ENCODE assay signal across 8 cellular contexts in the genomic region with DNA sequence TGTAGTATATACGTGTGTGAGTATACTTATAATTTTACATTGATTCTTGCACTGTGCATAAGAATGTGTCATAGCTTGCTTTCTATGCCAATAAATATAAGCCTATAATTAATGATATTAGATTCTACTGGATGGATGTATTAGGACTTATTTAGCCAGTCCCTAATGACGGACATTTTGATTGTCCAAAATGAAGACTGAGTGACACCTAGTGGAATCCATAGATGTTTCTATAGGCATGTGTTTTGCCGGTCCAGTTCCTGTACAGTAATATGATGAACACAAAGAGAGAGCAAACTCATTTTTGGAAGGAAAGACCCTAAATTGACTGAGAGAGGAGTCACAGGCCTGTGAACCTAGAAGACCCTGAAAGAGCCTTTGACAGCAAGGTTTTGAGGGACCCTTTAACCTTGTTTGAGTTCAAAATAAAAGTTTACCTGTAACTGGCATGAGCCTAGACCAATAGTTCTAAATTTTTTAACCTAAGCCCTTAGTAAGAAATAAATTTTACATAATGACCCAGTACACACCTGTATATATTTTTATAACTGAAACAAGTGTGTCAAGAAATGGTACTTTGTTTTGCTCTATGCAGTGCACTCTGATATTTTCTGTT. TPM values are rescaled to one million over a fixed set of nuclear protein-coding genes. Genes with fewer than 3 reads are reported as not detected.
DNase-seq lines count a peak whose midpoint lies in the region; ATAC-seq, FAIRE-seq and TF ChIP-seq lines count a peak whose summit lies in the region.

No MANE protein-coding gene starts in this region.

- TF ChIP-seq CTCF in CD4-positive, alpha-beta T cell (IDR thresholded peaks at IDR 0.05): peak; percentile 24
- TF ChIP-seq CTCF in ascending aorta (IDR thresholded peaks at IDR 0.05) (peak in 2 of 3 experiments; percentile 3 to 35), neural progenitor cell (IDR thresholded peaks at IDR 0.05) (peak; percentile 46)

- no peaks in the 10 kb centered on the region for H3K36me3 Mint-ChIP-seq in CD4-positive, alpha-beta T cell (ENCODE audit: low read depth)
- peaks cover 12% of the 10 kb centered on the region for H3K36me3 Mint-ChIP-seq in neural progenitor cell
- H3K36me3 Mint-ChIP-seq in naive thymus-derived CD8-positive, alpha-beta T cell: no peaks in the 10 kb centered on the region

- DNase-seq in CD4-positive, alpha-beta T cell: no peak
- DNase-seq in GM19239 (ENCODE audit: insufficient read length, low spot score) (no peak), HuH-7 (ENCODE audit: low spot score) (peak; percentile 42), ascending aorta (ENCODE audit: low spot score in 2 of 2) (no peak), neural progenitor cell (ENCODE audit: low spot score) (peak; percentile 23), germinal center (ENCODE audit: low spot score) (no peak)
- no peak for DNase-seq in naive thymus-derived CD8-positive, alpha-beta T cell

- H3K4me1 Mint-ChIP-seq in CD4-positive, alpha-beta T cell (ENCODE audit: low read depth): peaks cover 18% of the 10 kb centered on the region
- no peaks in the 10 kb centered on the region for H3K4me1 Mint-ChIP-seq in neural progenitor cell
- peaks cover 9 to 23% (median 13%) of the 10 kb centered on the region in 4 donors for H3K4me1 Mint-ChIP-seq in naive thymus-derived CD8-positive, alpha-beta T cell

- no peak overlapping the region for H3K27ac Mint-ChIP-seq in CD4-positive, alpha-beta T cell
- no peak overlapping the region for H3K27ac Mint-ChIP-seq in neural progenitor cell
- H3K27ac Mint-ChIP-seq in naive thymus-derived CD8-positive, alpha-beta T cell: no peak overlapping the region

- CTCF ChIA-PET in CD4-positive, alpha-beta T cell (lab: Charles Lee): interaction anchor here (0.5 kb wide), 1 partner anchor 581 kb away, joined by 3 read pairs; no protein-coding TSS in a partner anchor

- no peaks in the 10 kb centered on the region for H3K9me3 ChIP-seq in CD4-positive, alpha-beta T cell (ENCODE audit: control insufficient read depth, low read length)
- H3K9me3 ChIP-seq in ascending aorta (no peaks in the 10 kb centered on the region), neural progenitor cell (ENCODE audit: low read depth) (no peaks in the 10 kb centered on the region)

- H2AFZ ChIP-seq in neural progenitor cell (replicated peaks): no peak overlapping the region

- H3K36me3 ChIP-seq in ascending aorta (peaks cover 56 to 68% of the 10 kb centered on the region in 2 donors), neural progenitor cell (no peaks in the 10 kb centered on the region)

- ATAC-seq in CD4-positive, alpha-beta T cell (ENCODE audit: poor library complexity): no peak
- ATAC-seq in naive thymus-derived CD8-positive, alpha-beta T cell: no peak
- ATAC-seq in GM18505 (IDR thresholded peaks at IDR 0.05; ENCODE audit: unreplicated experiment): no peak

- FAIRE-seq in GM19239 (lab: Jason Lieb, UNC): peak; percentile 78

- no peaks in the 10 kb centered on the region for H3K9me3 Mint-ChIP-seq in CD4-positive, alpha-beta T cell
- no peaks in the 10 kb centered on the region for H3K9me3 Mint-ChIP-seq in neural progenitor cell
- no peaks in the 10 kb centered on the region for H3K9me3 Mint-ChIP-seq in naive thymus-derived CD8-positive, alpha-beta T cell

- no peaks in the 10 kb centered on the region for H3K27me3 ChIP-seq in CD4-positive, alpha-beta T cell (ENCODE audit: control insufficient read depth, insufficient read depth, low read length)
- H3K27me3 ChIP-seq in ascending aorta (no peaks in the 10 kb centered on the region), neural progenitor cell (no peaks in the 10 kb centered on the region)

- no peak overlapping the region for H3K4me3 Mint-ChIP-seq in CD4-positive, alpha-beta T cell
- H3K4me3 Mint-ChIP-seq in neural progenitor cell: no peak overlapping the region
- no peak overlapping the region for H3K4me3 Mint-ChIP-seq in naive thymus-derived CD8-positive, alpha-beta T cell

- no peaks in the 10 kb centered on the region for H3K27me3 Mint-ChIP-seq in CD4-positive, alpha-beta T cell
- peaks cover 2% of the 10 kb centered on the region for H3K27me3 Mint-ChIP-seq in neural progenitor cell (ENCODE audit: insufficient read depth, low read depth)
- peaks cover 0 to 2% (median 0%) of the 10 kb centered on the region in 5 donors for H3K27me3 Mint-ChIP-seq in naive thymus-derived CD8-positive, alpha-beta T cell

- intact Hi-C loops in CD4-positive, alpha-beta T cell (cut with DNase I, micrococcal nuclease): no loop called here
- intact Hi-C loops in ascending aorta (cut with DNase I): no loop called here

- H3K9ac ChIP-seq in neural progenitor cell: no peak overlapping the region

- POLR2A ChIA-PET in CD4-positive, alpha-beta T cell (lab: Charles Lee): no interaction called here
- POLR2A ChIA-PET in naive thymus-derived CD8-positive, alpha-beta T cell (lab: Charles Lee): no interaction called here

- H3K4me1 ChIP-seq in ascending aorta: peaks cover 0 to 3% of the 10 kb centered on the region in 2 donors
- H3K4me1 ChIP-seq in neural progenitor cell: peaks cover 10% of the 10 kb centered on the region

- H3F3A ChIP-seq in neural progenitor cell (ENCODE audit: low read depth): no peaks in the 10 kb centered on the region

- H3K27ac ChIP-seq in CD4-positive, alpha-beta T cell (ENCODE audit: low read depth, low read length): no peak overlapping the region
- H3K27ac ChIP-seq in ascending aorta (no peak overlapping the region), neural progenitor cell (no peak overlapping the region)

- TF ChIP-seq POLR2A in GM18505 (IDR thresholded peaks at IDR 0.05; ENCODE audit: borderline replicate concordance, extremely low read depth, insufficient read depth, insufficient read length): no peak

- no peaks in the 10 kb centered on the region for H3K79me2 ChIP-seq in neural progenitor cell (ENCODE audit: low read depth)

- H4K20me1 ChIP-seq in neural progenitor cell (ENCODE audit: low read depth): no peaks in the 10 kb centered on the region

- H3K4me3 ChIP-seq in ascending aorta (no peak overlapping the region), neural progenitor cell (no peak overlapping the region)

- H3K4me2 ChIP-seq in neural progenitor cell: no peak overlapping the region

RNA-seq across cellular contexts. Expression of a gene that starts 42.4 kb away (rescaled TPM):
- total RNA-seq in CD4-positive, alpha-beta T cell: 1 to 10 TPM; 2.2 to 2.5 TPM
- 2.8 TPM for total RNA-seq in ascending aorta
- 0.58 and 2.1 TPM in 2 replicates for total RNA-seq in neural progenitor cell (ENCODE audit: low replicate concordance)
- 10 to 100 TPM; 10.9 to 12.7 TPM for total RNA-seq in naive thymus-derived CD8-positive, alpha-beta T cell
- polyA plus RNA-seq in naive thymus-derived CD8-positive, alpha-beta T cell: 1 to 10 TPM; 1.8 to 4.0 (median 3.2) TPM

Comparison
In these comparisons a context has a peak if more than half of its experiments do, and no peak if none do; other contexts are left out.
1. DNase-seq: peak in HuH-7 (single experiment) and neural progenitor cell (single experiment); none in CD4-positive, alpha-beta T cell (0 of 10), GM19239 (single experiment), ascending aorta (0 of 2), naive thymus-derived CD8-positive, alpha-beta T cell (0 of 10) and germinal center (single experiment).
2. Peak in every context shown above with its lines, with median percentiles within 50 percentile points of each other: CTCF ChIP-seq.